In the genomic region with DNA sequence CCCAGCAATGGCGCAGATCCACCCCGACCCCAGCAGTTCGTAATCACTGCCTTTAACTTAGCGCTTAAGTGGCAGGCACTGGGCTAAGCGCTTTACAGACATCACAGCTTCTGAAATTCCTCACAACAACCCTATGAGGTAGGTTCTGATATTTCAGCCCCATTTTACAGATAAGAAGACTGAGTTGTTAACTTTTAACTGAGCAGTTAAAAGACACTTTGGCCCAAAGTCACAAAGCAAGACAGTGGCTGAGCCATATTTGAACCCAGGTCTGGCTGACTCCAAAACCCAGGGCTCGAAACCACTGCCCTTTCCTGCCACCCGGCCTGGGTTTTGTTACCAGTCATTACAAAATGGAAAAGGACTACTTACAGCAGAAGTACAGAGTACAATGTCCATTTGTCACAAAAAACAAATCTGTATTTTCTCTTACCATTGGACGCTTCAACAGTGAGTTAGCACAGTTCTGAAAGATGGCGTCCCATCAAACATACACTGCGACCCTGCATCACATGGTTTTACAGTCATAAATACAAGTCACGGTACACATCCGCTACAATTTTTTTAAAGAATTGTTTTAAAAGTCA, we compare ENCODE assay signal across 11 cellular contexts. TPM values are rescaled to one million over a fixed set of nuclear protein-coding genes. Genes with fewer than 3 reads are reported as not detected.
DNase-seq lines count a peak whose midpoint lies in the region; ATAC-seq and TF ChIP-seq lines count a peak whose summit lies in the region.
"Had no signal": no experiment of that assay in that cellular context is flagged by ENCODE, and none has a peak within 500 bp of the region (broad histone marks: within the 10 kb centered on the region; RNA-seq: fewer than 3 reads in every experiment).

No MANE protein-coding gene starts in this region.

- in situ Hi-C loops in gastrocnemius medialis (cut with MboI; ENCODE audit: low sequenced_read_pairs in 4 of 4) = loop anchor here in 2 of 4 donors (10.0 to 25.0 kb wide), 4 partner anchors 54 to 454 kb away; partner anchors contain the start of genes ACTN4 (in 1 of the 2), GGN (in 1 of the 2), NFKBIB (in 1 of the 2) and SIRT2 (in 1 of the 2)

- H3K4me1 Mint-ChIP-seq in activated CD4-positive, alpha-beta T cell treated with anti-CD3 and anti-CD28 coated beads, Interleukin-2, amount 10 ng/mL, durations not matched to agents 7 days and 5 days = peaks cover 73% of the 10 kb centered on the region
- no peaks in the 10 kb centered on the region for H3K4me1 Mint-ChIP-seq in endothelial cell (ENCODE audit: unreplicated experiment)

- H3K9me3 ChIP-seq in RWPE2 (ENCODE audit: severe bottlenecking) = no peaks in the 10 kb centered on the region
- H3K9me3 ChIP-seq in gastrocnemius medialis = no peaks in the 10 kb centered on the region

- H3K4me3 ChIP-seq in RWPE2 (ENCODE audit: severe bottlenecking) = no peak overlapping the region
- no peak overlapping the region for H3K4me3 ChIP-seq in gastrocnemius medialis

- H3K36me3 ChIP-seq in RWPE2 (ENCODE audit: low read depth) (peaks cover 95% of the 10 kb centered on the region), gastrocnemius medialis (peaks cover 19 to 100% of the 10 kb centered on the region in 2 donors)

- H3K4me1 ChIP-seq in RWPE2 (ENCODE audit: insufficient read depth, poor library complexity, severe bottlenecking) (peaks cover 39% of the 10 kb centered on the region), gastrocnemius medialis (peaks cover 78 to 83% of the 10 kb centered on the region in 2 donors)

- intact Hi-C loops in gastrocnemius medialis (cut with DNase I; ENCODE audit: low total_unique reads) = no loop called here

- peaks cover 95% of the 10 kb centered on the region for H3K36me3 Mint-ChIP-seq in activated CD4-positive, alpha-beta T cell treated with anti-CD3 and anti-CD28 coated beads, Interleukin-2, amount 10 ng/mL, durations not matched to agents 7 days and 5 days (ENCODE audit: low read depth)
- peaks cover 74% of the 10 kb centered on the region for H3K36me3 Mint-ChIP-seq in endothelial cell (ENCODE audit: low read depth, unreplicated experiment)

- no peak for DNase-seq in activated CD4-positive, alpha-beta T cell treated with anti-CD3 and anti-CD28 coated beads, Interleukin-2, amount 10 ng/mL, durations not matched to agents 7 days and 5 days
- DNase-seq in activated CD4-positive, alpha-beta T cell treated with anti-CD3 and anti-CD28 coated beads for 1 hour = no peak
- DNase-seq in RWPE2 (ENCODE audit: low spot score) (no peak), endothelial cell (ENCODE audit: low spot score) (no peak), gastrocnemius medialis (no peak), hypothalamus (lab: John Stamatoyannopoulos, UW) (no peak), DMS114 treated with DMSO at 0.1 percent for 48 hours (lab: John Stamatoyannopoulos, UW; ENCODE audit: unreplicated experiment) (no peak)
- DNase-seq: left colon had no signal

- CTCF ChIA-PET in activated CD4-positive, alpha-beta T cell treated with anti-CD3 and anti-CD28 coated beads, Interleukin-2, amount 10 ng/mL, durations not matched to agents 7 days and 5 days (lab: Charles Lee) = interaction anchor here (0.6 to 1.1 kb wide), 3 partner anchors 10 to 89 kb away, joined by 3 to 4 read pairs (median 4); partner anchors contain the start of genes MRPS12 and SARS2

- ATAC-seq in RWPE2 (ENCODE audit: low read depth) (no peak), gastrocnemius medialis (no peak), HG03342 (IDR thresholded peaks at IDR 0.05; ENCODE audit: unreplicated experiment) (no peak)
- ATAC-seq: left colon had no signal

- POLR2A ChIA-PET in activated CD4-positive, alpha-beta T cell treated with anti-CD3 and anti-CD28 coated beads, Interleukin-2, amount 10 ng/mL, durations not matched to agents 7 days and 5 days (lab: Charles Lee) = no interaction called here

- H3K27me3 ChIP-seq in RWPE2 (ENCODE audit: insufficient read depth, poor library complexity, severe bottlenecking) = no peaks in the 10 kb centered on the region
- no peaks in the 10 kb centered on the region for H3K27me3 ChIP-seq in gastrocnemius medialis

- H3K27ac ChIP-seq in RWPE2 (ENCODE audit: poor library complexity, severe bottlenecking) (peak overlapping the region; percentile 82), gastrocnemius medialis (peak overlapping the region; percentile 91 to 100 (median 98))

- no peaks in the 10 kb centered on the region for H3K27me3 Mint-ChIP-seq in activated CD4-positive, alpha-beta T cell treated with anti-CD3 and anti-CD28 coated beads, Interleukin-2, amount 10 ng/mL, durations not matched to agents 7 days and 5 days
- H3K27me3 Mint-ChIP-seq in endothelial cell (ENCODE audit: unreplicated experiment) = peaks cover 3% of the 10 kb centered on the region

- H3K9me3 Mint-ChIP-seq in activated CD4-positive, alpha-beta T cell treated with anti-CD3 and anti-CD28 coated beads, Interleukin-2, amount 10 ng/mL, durations not matched to agents 7 days and 5 days = no peaks in the 10 kb centered on the region
- no peaks in the 10 kb centered on the region for H3K9me3 Mint-ChIP-seq in endothelial cell (ENCODE audit: unreplicated experiment)

- peak overlapping the region; percentile 69 for H3K4me3 Mint-ChIP-seq in activated CD4-positive, alpha-beta T cell treated with anti-CD3 and anti-CD28 coated beads, Interleukin-2, amount 10 ng/mL, durations not matched to agents 7 days and 5 days
- H3K4me3 Mint-ChIP-seq in endothelial cell (ENCODE audit: unreplicated experiment) = peak overlapping the region; percentile 47

- TF ChIP-seq CTCF in RWPE2 (IDR thresholded peaks at IDR 0.05; ENCODE audit: poor library complexity, severe bottlenecking) = no peak
- TF ChIP-seq CTCF in endothelial cell (IDR thresholded peaks at IDR 0.05; ENCODE audit: unreplicated experiment) = no peak
- no peak for TF ChIP-seq CTCF in gastrocnemius medialis (IDR thresholded peaks at IDR 0.05 in 4 of 5, conservative IDR thresholded peaks at IDR 0.05 in 1 of 5)

- no peak for TF ChIP-seq POLR2A in gastrocnemius medialis (IDR thresholded peaks at IDR 0.05)

- peak overlapping the region; percentile 95 for H3K27ac Mint-ChIP-seq in activated CD4-positive, alpha-beta T cell treated with anti-CD3 and anti-CD28 coated beads, Interleukin-2, amount 10 ng/mL, durations not matched to agents 7 days and 5 days
- H3K27ac Mint-ChIP-seq in endothelial cell (ENCODE audit: unreplicated experiment) = peak overlapping the region; percentile 31

RNA-seq across cellular contexts. Expression of gene HNRNPL, which starts 8.5 kb away (rescaled TPM):
- 100 to 1,000 TPM; 517 to 535 TPM for total RNA-seq in activated CD4-positive, alpha-beta T cell treated with anti-CD3 and anti-CD28 coated beads, Interleukin-2, amount 10 ng/mL, durations not matched to agents 7 days and 5 days
- 343 TPM for total RNA-seq in endothelial cell (ENCODE audit: unreplicated experiment)
- total RNA-seq in gastrocnemius medialis = 100 to 1,000 TPM in 3 of 4 donors, 10 to 100 TPM in 1; 88.3 to 172 (median 126) TPM

RNA-seq across cellular contexts. Expression of gene ECH1, which starts 9.7 kb away (rescaled TPM):
- 100 to 1,000 TPM; 143 to 144 TPM for total RNA-seq in activated CD4-positive, alpha-beta T cell treated with anti-CD3 and anti-CD28 coated beads, Interleukin-2, amount 10 ng/mL, durations not matched to agents 7 days and 5 days
- total RNA-seq in endothelial cell (ENCODE audit: unreplicated experiment) (101 TPM), gastrocnemius medialis (100 to 1,000 TPM in 3 of 4 donors, 10 to 100 TPM in 1; 99.6 to 302 (median 172) TPM)

RNA-seq across cellular contexts. Expression of gene LGALS4, which starts 28.5 kb away (rescaled TPM):
- 1 to 10 TPM; 2.1 to 2.3 TPM for total RNA-seq in activated CD4-positive, alpha-beta T cell treated with anti-CD3 and anti-CD28 coated beads, Interleukin-2, amount 10 ng/mL, durations not matched to agents 7 days and 5 days
- total RNA-seq in endothelial cell (ENCODE audit: unreplicated experiment) = 0.46 TPM
- 10 to 100 TPM in 1 of 4 donors, 1 to 10 TPM in 1, under 1 TPM in 1, not detected in 1; 0.55 to 14.2 (median 1.2) TPM for total RNA-seq in gastrocnemius medialis

RNA-seq across cellular contexts. Expression of gene RINL, which starts 36.8 kb away (rescaled TPM):
- total RNA-seq in activated CD4-positive, alpha-beta T cell treated with anti-CD3 and anti-CD28 coated beads, Interleukin-2, amount 10 ng/mL, durations not matched to agents 7 days and 5 days = 10 to 100 TPM; 65.0 to 66.9 TPM
- total RNA-seq in endothelial cell (ENCODE audit: unreplicated experiment) = 5.6 TPM
- total RNA-seq in gastrocnemius medialis = 1 to 10 TPM in 3 of 4 donors, under 1 TPM in 1; 0.95 to 3.3 (median 2.9) TPM

RNA-seq across cellular contexts. Expression of gene LGALS7B, which starts 52.3 kb away (rescaled TPM):
- not detected for total RNA-seq in activated CD4-positive, alpha-beta T cell treated with anti-CD3 and anti-CD28 coated beads, Interleukin-2, amount 10 ng/mL, durations not matched to agents 7 days and 5 days
- 18.8 TPM for total RNA-seq in endothelial cell (ENCODE audit: unreplicated experiment)
- total RNA-seq in gastrocnemius medialis = not detected
- total RNA-seq: astrocyte; left colon; T-helper 1 cell treated with Interleukin-12 subunit alpha and Interleukin-12 subunit beta and Interleukin-4 antibody, amounts not matched to agents 30 ng/mL and 1 ng/mL, for 36 hours had no signal
